Comparison of ENCODE assay signal across 1 cellular context in genomic region chr1:16717174-16718108, GRCh38.
TF ChIP-seq lines count a peak whose summit lies in the region.

No MANE protein-coding gene starts in this region.

TF ChIP-seq in K562, 482 proteins besides CTCF, POLR2A, EP300 and RAD21 (continues in another document):
- TF ChIP-seq TOE1 (IDR thresholded peaks at IDR 0.05; ENCODE audit: borderline replicate concordance) (no peak), TOE1 (CRISPR knock-in tag; IDR thresholded peaks at IDR 0.05; ENCODE audit: borderline replicate concordance, low read depth) (peak; percentile 48; the same call in 1 of the 2 replicates), ZNF609 (CRISPR knock-in tag; IDR thresholded peaks at IDR 0.05; ENCODE audit: borderline replicate concordance) (no peak), NR0B1 (IDR thresholded peaks at IDR 0.05; ENCODE audit: partially characterized antibody) (no peak), RBM14 (IDR thresholded peaks at IDR 0.05; ENCODE audit: borderline replicate concordance, insufficient read depth, low read depth, low read length) (no peak), POLR2B (IDR thresholded peaks at IDR 0.05; ENCODE audit: low read depth, partially characterized antibody) (no peak), USF2 (CRISPR knock-in tag; IDR thresholded peaks at IDR 0.05) (peak; percentile 29; the same call in 1 of the 2 replicates), DIDO1 (tag; IDR thresholded peaks at IDR 0.05; ENCODE audit: low read depth) (no peak), BHLHE40 (IDR thresholded peaks at IDR 0.05; ENCODE audit: low read length) (peak; percentile 22; the same call in 1 of the 2 replicates), MTF1 (CRISPR knock-in tag; IDR thresholded peaks at IDR 0.05; ENCODE audit: borderline replicate concordance) (no peak), PREB (CRISPR knock-in tag; IDR thresholded peaks at IDR 0.05) (no peak), FOXA1 (IDR thresholded peaks at IDR 0.05; ENCODE audit: borderline replicate concordance) (no peak), ZNF395 (CRISPR knock-in tag; IDR thresholded peaks at IDR 0.05) (peak; percentile 43; the same call in 1 of the 2 replicates), KLF16 (IDR thresholded peaks at IDR 0.05) (peak; percentile 43; the same call in 1 of the 2 replicates), USF1 (CRISPR knock-in tag; IDR thresholded peaks at IDR 0.05) (no peak; the same call in 1 of the 2 replicates), ATF4 (CRISPR knock-in tag; IDR thresholded peaks at IDR 0.05) (no peak), PHTF2 (CRISPR knock-in tag; IDR thresholded peaks at IDR 0.05) (no peak), NFE2 (IDR thresholded peaks at IDR 0.05; ENCODE audit: low read depth) (no peak), RBM25 (IDR thresholded peaks at IDR 0.05; ENCODE audit: low read depth, low read length, severe bottlenecking) (no peak), SP2 (IDR thresholded peaks at IDR 0.05; ENCODE audit: extremely low read depth, low read depth, low read length, poor library complexity, severe bottlenecking) (no peak), ZBTB43 (CRISPR knock-in tag; IDR thresholded peaks at IDR 0.05) (no peak), NEUROD1 (IDR thresholded peaks at IDR 0.05; ENCODE audit: borderline replicate concordance, low read depth, low read length, partially characterized antibody) (no peak), E2F3 (CRISPR knock-in tag; IDR thresholded peaks at IDR 0.05) (no peak), ZEB2 (IDR thresholded peaks at IDR 0.05) (no peak), SMARCB1 (IDR thresholded peaks at IDR 0.05; ENCODE audit: insufficient read length, low read depth) (no peak), ARHGAP35 (IDR thresholded peaks at IDR 0.05; ENCODE audit: partially characterized antibody) (no peak), ZNF644 (tag; IDR thresholded peaks at IDR 0.05; ENCODE audit: low read depth) (0 out of 2 replicates have a peak, but pooled peaks have one; percentile 49), TRIM24 (IDR thresholded peaks at IDR 0.05) (no peak), E2F1 (CRISPR knock-in tag; IDR thresholded peaks at IDR 0.05) (no peak), FOXM1 (IDR thresholded peaks at IDR 0.05; ENCODE audit: low read depth) (no peak), FOXM1 (CRISPR knock-in tag; IDR thresholded peaks at IDR 0.05; ENCODE audit: low read depth) (no peak), ZNF717 (CRISPR knock-in tag; IDR thresholded peaks at IDR 0.05) (no peak), NCOR1 (IDR thresholded peaks at IDR 0.05) (no peak), GTF3C2 (IDR thresholded peaks at IDR 0.05; ENCODE audit: borderline replicate concordance, extremely low read depth, insufficient read length) (no peak), ESRRB (CRISPR knock-in tag; IDR thresholded peaks at IDR 0.05; ENCODE audit: borderline replicate concordance) (no peak), MXI1 (IDR thresholded peaks at IDR 0.05; ENCODE audit: low read depth, low read length) (no peak), ZNF134 (CRISPR knock-in tag; conservative IDR thresholded peaks at IDR 0.05) (no peak), ZKSCAN1 (IDR thresholded peaks at IDR 0.05; ENCODE audit: low read depth, low read length) (no peak), CBX5 (IDR thresholded peaks at IDR 0.05; ENCODE audit: borderline replicate concordance, low read depth) (no peak), ZNF354B (CRISPR knock-in tag; IDR thresholded peaks at IDR 0.05) (no peak), ID3 (CRISPR knock-in tag; IDR thresholded peaks at IDR 0.05) (no peak), ID3 (tag; IDR thresholded peaks at IDR 0.05) (no peak), ARID3A (IDR thresholded peaks at IDR 0.05; ENCODE audit: borderline replicate concordance, low read depth, low read length) (no peak), CBX2 (IDR thresholded peaks at IDR 0.05; ENCODE audit: insufficient read depth, low read length, poor library complexity, severe bottlenecking) (no peak), TEAD4 (IDR thresholded peaks at IDR 0.05; ENCODE audit: low read length) (peak; percentile 72; the same call in 1 of the 2 replicates), TEAD4 (CRISPR knock-in tag; IDR thresholded peaks at IDR 0.05; ENCODE audit: borderline replicate concordance) (no peak)
